In genomic region chr11:106233191-106233590, GRCh38 we compare ENCODE assay signal across 20 cellular contexts.
DNase-seq lines count a peak whose midpoint lies in the region; ATAC-seq and TF ChIP-seq lines count a peak whose summit lies in the region.
"Had no signal": no experiment of that assay in that cellular context is flagged by ENCODE, and none has a peak within 500 bp of the region (broad histone marks: within the 10 kb centered on the region; RNA-seq: fewer than 3 reads in every experiment).

No MANE protein-coding gene starts in this region.

- H3F3A ChIP-seq in SK-N-SH (replicated peaks; ENCODE audit: insufficient read depth) = no peaks in the 10 kb centered on the region

- no peak for DNase-seq in SK-N-SH
- no peak for DNase-seq in SIG-M5 treated with dmso at 0.1 percent for 504 hours (lab: John Stamatoyannopoulos, UW; ENCODE audit: unreplicated experiment)
- no peak for DNase-seq in HT-29 (ENCODE audit: low spot score)
- DNase-seq in Ammon's horn (ENCODE audit: low spot score) = no peak
- no peak for DNase-seq in stimulated activated naive CD8-positive, alpha-beta T cell treated with anti-CD3 and anti-CD28 coated beads, Interleukin-15, amount 100 ng/mL, for 72 hours
- DNase-seq: DND-41; NCI-H1105; NCI-H1694; NCI-H2081 treated with DMSO at 0.1 percent for 48 hours; NCI-H446 treated with DMSO at 0.1 percent for 48 hours; NK-92 treated with Interleukin-12 subunit alpha and Interleukin-12 subunit beta, amount 100 ng/mL, for 24 hours; Peyer's patch; T-helper 1 cell; T-helper 9 cell had no signal

- POLR2A ChIA-PET in SK-N-SH (lab: Yijun Ruan, JAX) = no interaction called here

- H3K4me3 ChIP-seq in SK-N-SH (ENCODE audit: low read depth in 2 of 2, low read length in 1 of 2) = no peak overlapping the region
- H3K4me3 ChIP-seq: Peyer's patch had no signal

- no peaks in the 10 kb centered on the region for H3K27me3 ChIP-seq in SK-N-SH (ENCODE audit: insufficient read depth)
- H3K27me3 ChIP-seq: Peyer's patch had no signal

- H3K4me1 ChIP-seq in SK-N-SH (ENCODE audit: control insufficient read depth in 1 of 2, insufficient read depth in 2 of 2, low read depth in 1 of 2, low read length in 1 of 2) = no peaks in the 10 kb centered on the region
- H3K4me1 ChIP-seq: Peyer's patch had no signal

- H3K9ac ChIP-seq in SK-N-SH = no peak overlapping the region

- TF ChIP-seq RAD21 in SK-N-SH (IDR thresholded peaks at IDR 0.05; ENCODE audit: low read length) = no peak

- WGBS in SK-N-SH (ENCODE audit: low lambda C conversion rate) = 64% methylated on average over 1 of the region's 1 CpG

- ATAC-seq in SK-N-SH treated with all-trans-retinoic acid at 6 μM for 48 hours (no peak), GM21528 (IDR thresholded peaks at IDR 0.05; ENCODE audit: low FRiP score, unreplicated experiment) (peak; percentile 50), HG03432 (IDR thresholded peaks at IDR 0.05; ENCODE audit: unreplicated experiment) (peak; percentile 60)
- ATAC-seq in stimulated activated naive CD8-positive, alpha-beta T cell treated with anti-CD3 and anti-CD28 coated beads, Interleukin-15, amount 100 ng/mL, for 72 hours = no peak
- ATAC-seq: Right ventricle myocardium inferior had no signal

- no peaks in the 10 kb centered on the region for H3K9me2 ChIP-seq in SK-N-SH

- no peak overlapping the region for H3K27ac Mint-ChIP-seq in stimulated activated naive CD8-positive, alpha-beta T cell treated with anti-CD3 and anti-CD28 coated beads, Interleukin-15, amount 100 ng/mL, for 72 hours
- H3K27ac Mint-ChIP-seq: B cell had no signal

- no peak for TF ChIP-seq EP300 in SK-N-SH (IDR thresholded peaks at IDR 0.05; ENCODE audit: borderline replicate concordance in 1 of 2, low read depth in 1 of 2, low read length in 1 of 2)

- peaks cover 10 to 22% of the 10 kb centered on the region in 2 donors for H3K9me3 Mint-ChIP-seq in stimulated activated naive CD8-positive, alpha-beta T cell treated with anti-CD3 and anti-CD28 coated beads, Interleukin-15, amount 100 ng/mL, for 72 hours

- H3K79me2 ChIP-seq in SK-N-SH (ENCODE audit: insufficient read depth) = no peaks in the 10 kb centered on the region

- no peaks in the 10 kb centered on the region for H3K9me3 ChIP-seq in SK-N-SH
- H3K9me3 ChIP-seq: Peyer's patch had no signal

- H3K27me3 Mint-ChIP-seq in stimulated activated naive CD8-positive, alpha-beta T cell treated with anti-CD3 and anti-CD28 coated beads, Interleukin-15, amount 100 ng/mL, for 72 hours = no peaks in the 10 kb centered on the region
- H3K27me3 Mint-ChIP-seq: B cell had no signal

- CTCF ChIA-PET in SK-N-SH (lab: Yijun Ruan, JAX) = no interaction called here

- H4K20me1 ChIP-seq in SK-N-SH (ENCODE audit: insufficient read depth) = no peaks in the 10 kb centered on the region

- no peaks in the 10 kb centered on the region for H3K4me1 Mint-ChIP-seq in stimulated activated naive CD8-positive, alpha-beta T cell treated with anti-CD3 and anti-CD28 coated beads, Interleukin-15, amount 100 ng/mL, for 72 hours
- H3K4me1 Mint-ChIP-seq: B cell had no signal

- H3K4me3 Mint-ChIP-seq in stimulated activated naive CD8-positive, alpha-beta T cell treated with anti-CD3 and anti-CD28 coated beads, Interleukin-15, amount 100 ng/mL, for 72 hours = no peak overlapping the region
- H3K4me3 Mint-ChIP-seq: B cell had no signal

- no peak overlapping the region for H3K27ac ChIP-seq in SK-N-SH (ENCODE audit: low read depth in 2 of 2, low read length in 1 of 2)
- H3K27ac ChIP-seq: 22Rv1, Peyer's patch had no signal

- no peak for TF ChIP-seq CTCF in SK-N-SH (IDR thresholded peaks at IDR 0.05)

- no peak overlapping the region for H3K4me2 ChIP-seq in SK-N-SH

- 0 out of 2 replicates have a peak overlapping the region, but pooled peaks have one; percentile 31 for H2AFZ ChIP-seq in SK-N-SH (ENCODE audit: low read depth)

- H3K36me3 ChIP-seq in SK-N-SH (replicated peaks in 1 of 2; ENCODE audit: control insufficient read depth in 1 of 2, insufficient read depth in 2 of 2, low read length in 1 of 2) = no peaks in the 10 kb centered on the region
- H3K36me3 ChIP-seq: Peyer's patch had no signal

TF ChIP-seq in SK-N-SH, 30 proteins besides CTCF, POLR2A, EP300 and RAD21:
- no peak for TF ChIP-seq EZH2phosphoT487 (IDR thresholded peaks at IDR 0.05; ENCODE audit: borderline replicate concordance, low read depth)
- no peak for TF ChIP-seq RXRA (IDR thresholded peaks at IDR 0.05; ENCODE audit: borderline replicate concordance, low read depth)
- TF ChIP-seq MAX (IDR thresholded peaks at IDR 0.05; ENCODE audit: low read depth) = no peak
- no peak for TF ChIP-seq SIN3A (IDR thresholded peaks at IDR 0.05; ENCODE audit: borderline replicate concordance, low read depth, low read length)
- TF ChIP-seq ELF1 (IDR thresholded peaks at IDR 0.05) = no peak
- no peak for TF ChIP-seq FOSL2 (IDR thresholded peaks at IDR 0.05; ENCODE audit: borderline replicate concordance, low read depth)
- no peak for TF ChIP-seq TAF1 (IDR thresholded peaks at IDR 0.05; ENCODE audit: borderline replicate concordance, low read depth, low read length)
- no peak for TF ChIP-seq FOXM1 (IDR thresholded peaks at IDR 0.05; ENCODE audit: low read depth)
- no peak for TF ChIP-seq MEF2A (IDR thresholded peaks at IDR 0.05; ENCODE audit: borderline replicate concordance, low read depth)
- TF ChIP-seq RFX5 (IDR thresholded peaks at IDR 0.05; ENCODE audit: low read length) = no peak
- TF ChIP-seq NRF1 (IDR thresholded peaks at IDR 0.05; ENCODE audit: low read depth, low read length) = no peak
- no peak for TF ChIP-seq FOXJ3 (CRISPR knock-in tag; IDR thresholded peaks at IDR 0.05)
- TF ChIP-seq TCF12 (IDR thresholded peaks at IDR 0.05) = no peak
- TF ChIP-seq NFIC (IDR thresholded peaks at IDR 0.05; ENCODE audit: borderline replicate concordance) = no peak
- no peak for TF ChIP-seq SMC3 (IDR thresholded peaks at IDR 0.05; ENCODE audit: low read depth, low read length)
- no peak for TF ChIP-seq POLR2AphosphoS5 (IDR thresholded peaks at IDR 0.05; ENCODE audit: low read depth, low read length)
- TF ChIP-seq YY1 (IDR thresholded peaks at IDR 0.05; ENCODE audit: low read depth) = no peak
- no peak for TF ChIP-seq USF2 (IDR thresholded peaks at IDR 0.05; ENCODE audit: borderline replicate concordance, low read depth, low read length)

TF ChIP-seq in SK-N-SH treated with all-trans-retinoic acid at 6 μM for 48 hours, 23 proteins besides CTCF, POLR2A, EP300 and RAD21:
- TF ChIP-seq OSR1 (CRISPR knock-in tag; IDR thresholded peaks at IDR 0.05) = no peak
- no peak for TF ChIP-seq CSDC2 (CRISPR knock-in tag; IDR thresholded peaks at IDR 0.05)
- TF ChIP-seq ZFP3 (CRISPR knock-in tag; IDR thresholded peaks at IDR 0.05) = no peak
- TF ChIP-seq TOX (CRISPR knock-in tag; IDR thresholded peaks at IDR 0.05; ENCODE audit: borderline replicate concordance) = no peak
- TF ChIP-seq ZNF8 (CRISPR knock-in tag; IDR thresholded peaks at IDR 0.05) = no peak
- TF ChIP-seq ESRRG (CRISPR knock-in tag; IDR thresholded peaks at IDR 0.05) = no peak
- TF ChIP-seq TSHZ2 (CRISPR knock-in tag; IDR thresholded peaks at IDR 0.05) = no peak
- TF ChIP-seq BACH2 (CRISPR knock-in tag; IDR thresholded peaks at IDR 0.05; ENCODE audit: borderline replicate concordance) = no peak
- TF ChIP-seq ZC3H10 (CRISPR knock-in tag; IDR thresholded peaks at IDR 0.05) = no peak
- no peak for TF ChIP-seq ZNF565 (CRISPR knock-in tag; conservative IDR thresholded peaks at IDR 0.05; ENCODE audit: low read depth)
- no peak for TF ChIP-seq GLIS3 (CRISPR knock-in tag; IDR thresholded peaks at IDR 0.05)
- TF ChIP-seq TCF4 (CRISPR knock-in tag; IDR thresholded peaks at IDR 0.05; ENCODE audit: borderline replicate concordance) = no peak
- no peak for TF ChIP-seq CREB5 (CRISPR knock-in tag; IDR thresholded peaks at IDR 0.05; ENCODE audit: low read depth)

Comparison
In these comparisons a context has a peak if more than half of its experiments do, and no peak if none do; other contexts are left out.
1. ATAC-seq: peak in GM21528 (single experiment) and HG03432 (single experiment); none in SK-N-SH treated with all-trans-retinoic acid at 6 μM for 48 hours (single experiment) and stimulated activated naive CD8-positive, alpha-beta T cell treated with anti-CD3 and anti-CD28 coated beads, Interleukin-15, amount 100 ng/mL, for 72 hours (single experiment).